Comparison of ENCODE assay signal across 10 cellular contexts in genomic region chr1:41639332-41639936, GRCh38.
DNase-seq lines count a peak whose midpoint lies in the region; ATAC-seq and TF ChIP-seq lines count a peak whose summit lies in the region.
"Had no signal": no experiment of that assay in that cellular context is flagged by ENCODE, and none has a peak within 500 bp of the region (broad histone marks: within the 10 kb centered on the region; RNA-seq: fewer than 3 reads in every experiment).

No MANE protein-coding gene starts in this region.

- no peak overlapping the region for H3K27ac Mint-ChIP-seq in activated naive CD8-positive, alpha-beta T cell treated with anti-CD3 and anti-CD28 coated beads for 36 hours
- H3K27ac Mint-ChIP-seq: stimulated activated naive CD8-positive, alpha-beta T cell treated with anti-CD3 and anti-CD28 coated beads, Interleukin-15, Interleukin-2, amounts not matched to agents 100 ng/mL and 50 ng/mL, for 24 hours; WTC11 had no signal

- H3K9me3 ChIP-seq in esophagus muscularis mucosa = no peaks in the 10 kb centered on the region

- TF ChIP-seq CTCF in esophagus muscularis mucosa (IDR thresholded peaks at IDR 0.05) = no peak

- WGBS in esophagus muscularis mucosa = 79% methylated on average over 10 of the region's 10 CpGs

- H3K4me1 Mint-ChIP-seq in activated naive CD8-positive, alpha-beta T cell treated with anti-CD3 and anti-CD28 coated beads for 36 hours = peaks cover 40% of the 10 kb centered on the region

- H3K4me3 ChIP-seq in esophagus muscularis mucosa = no peak overlapping the region

- peaks cover 17% of the 10 kb centered on the region for H3K36me3 Mint-ChIP-seq in activated naive CD8-positive, alpha-beta T cell treated with anti-CD3 and anti-CD28 coated beads for 36 hours
- H3K36me3 Mint-ChIP-seq: WTC11 had no signal

- no peaks in the 10 kb centered on the region for H3K4me1 ChIP-seq in esophagus muscularis mucosa

- H3K27me3 Mint-ChIP-seq in activated naive CD8-positive, alpha-beta T cell treated with anti-CD3 and anti-CD28 coated beads for 36 hours = no peaks in the 10 kb centered on the region
- H3K27me3 Mint-ChIP-seq: stimulated activated naive CD8-positive, alpha-beta T cell treated with anti-CD3 and anti-CD28 coated beads, Interleukin-15, Interleukin-2, amounts not matched to agents 100 ng/mL and 50 ng/mL, for 24 hours had no signal

- no peak for TF ChIP-seq EP300 in esophagus muscularis mucosa (IDR thresholded peaks at IDR 0.05)

- no peak for TF ChIP-seq POLR2A in esophagus muscularis mucosa (IDR thresholded peaks at IDR 0.05; ENCODE audit: low read depth)

- DNase-seq in AG08395 (ENCODE audit: low spot score) (peak; percentile 85), middle frontal gyrus (ENCODE audit: extremely low spot score, low spot score) (peak; percentile 55), NCI-H187 treated with DMSO at 0.1 percent for 48 hours (lab: John Stamatoyannopoulos, UW) (no peak), OCI-M2 (lab: John Stamatoyannopoulos, UW; ENCODE audit: unreplicated experiment) (no peak), NOMO-1 treated with dmso at 0.1 percent for 144 hours (lab: John Stamatoyannopoulos, UW; ENCODE audit: unreplicated experiment) (no peak), esophagus muscularis mucosa (ENCODE audit: extremely low spot score) (no peak)
- peak; percentile 70 for DNase-seq in activated naive CD8-positive, alpha-beta T cell treated with anti-CD3 and anti-CD28 coated beads for 36 hours

- no peak overlapping the region for H3K27ac ChIP-seq in esophagus muscularis mucosa (replicated peaks in 1 of 4)

- intact Hi-C loops in esophagus muscularis mucosa (cut with DNase I) = no loop called here

- no peaks in the 10 kb centered on the region for H3K27me3 ChIP-seq in esophagus muscularis mucosa

- peak; percentile 57 for ATAC-seq in HG02870 (IDR thresholded peaks at IDR 0.05; ENCODE audit: unreplicated experiment)

- H3K9me3 Mint-ChIP-seq in activated naive CD8-positive, alpha-beta T cell treated with anti-CD3 and anti-CD28 coated beads for 36 hours = no peaks in the 10 kb centered on the region
- H3K9me3 Mint-ChIP-seq: stimulated activated naive CD8-positive, alpha-beta T cell treated with anti-CD3 and anti-CD28 coated beads, Interleukin-15, Interleukin-2, amounts not matched to agents 100 ng/mL and 50 ng/mL, for 24 hours; WTC11 had no signal

- peak overlapping the region; percentile 56 for H3K4me3 Mint-ChIP-seq in activated naive CD8-positive, alpha-beta T cell treated with anti-CD3 and anti-CD28 coated beads for 36 hours
- H3K4me3 Mint-ChIP-seq: stimulated activated naive CD8-positive, alpha-beta T cell treated with anti-CD3 and anti-CD28 coated beads, Interleukin-15, Interleukin-2, amounts not matched to agents 100 ng/mL and 50 ng/mL, for 24 hours; WTC11 had no signal

- no peaks in the 10 kb centered on the region for H3K36me3 ChIP-seq in esophagus muscularis mucosa

Comparison
In these comparisons a context has a peak if more than half of its experiments do, and no peak if none do; other contexts are left out.
1. DNase-seq: peak in AG08395 (single experiment), activated naive CD8-positive, alpha-beta T cell treated with anti-CD3 and anti-CD28 coated beads for 36 hours (single experiment) and middle frontal gyrus (single experiment); none in NCI-H187 treated with DMSO at 0.1 percent for 48 hours (single experiment), OCI-M2 (single experiment), NOMO-1 treated with dmso at 0.1 percent for 144 hours (single experiment) and esophagus muscularis mucosa (single experiment).